Comparison of ENCODE assay signal across 18 cellular contexts in the genomic region with DNA sequence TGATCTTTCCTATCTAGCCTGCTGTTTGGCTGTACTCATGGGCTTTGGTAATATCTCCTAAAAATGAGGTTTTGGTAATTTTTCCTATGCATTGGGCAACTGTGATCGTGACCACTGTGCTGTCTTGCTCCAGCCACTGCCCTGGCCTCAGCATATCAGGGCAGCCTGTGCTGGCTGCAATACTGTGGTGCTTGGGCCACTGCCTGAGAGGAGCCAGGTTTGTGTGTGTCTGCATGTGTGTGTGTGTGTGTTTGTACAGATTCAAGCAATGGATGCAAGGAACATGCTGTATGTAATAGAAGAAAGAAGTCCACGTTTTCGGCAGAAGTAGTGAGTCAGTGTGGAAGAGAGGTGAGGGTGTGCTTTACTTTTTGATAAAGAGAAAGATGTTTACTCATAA. TPM values are rescaled to one million over a fixed set of nuclear protein-coding genes. Genes with fewer than 3 reads are reported as not detected.
DNase-seq lines count a peak whose midpoint lies in the region; ATAC-seq and TF ChIP-seq lines count a peak whose summit lies in the region.
"Had no signal": no experiment of that assay in that cellular context is flagged by ENCODE, and none has a peak within 500 bp of the region (broad histone marks: within the 10 kb centered on the region; RNA-seq: fewer than 3 reads in every experiment).

No MANE protein-coding gene starts in this region.

- no peak for TF ChIP-seq CTCF in WTC11 (IDR thresholded peaks at IDR 0.05)
- no peak for TF ChIP-seq CTCF in fibroblast of villous mesenchyme (IDR thresholded peaks at IDR 0.05; ENCODE audit: insufficient read depth, low read depth, low read length)
- TF ChIP-seq CTCF in mesothelial cell of epicardium (IDR thresholded peaks at IDR 0.05; ENCODE audit: unreplicated experiment): no peak

- H3K4me3 ChIP-seq in ACC112 (ENCODE audit: low read depth, low read length) (peak overlapping the region; percentile 30; the same call in 1 of the 2 replicates), fibroblast of villous mesenchyme (ENCODE audit: low read depth, low read length) (no peak overlapping the region)
- H3K4me3 ChIP-seq: mucosa of descending colon, skin epidermis, transverse colon had no signal

- no peaks in the 10 kb centered on the region for H3K79me2 ChIP-seq in ACC112 (ENCODE audit: control insufficient read depth, insufficient read depth, low read length, unreplicated experiment)

- no peak overlapping the region for H3K4me3 Mint-ChIP-seq in WTC11
- H3K4me3 Mint-ChIP-seq in mesothelial cell of epicardium: no peak overlapping the region
- H3K4me3 Mint-ChIP-seq in activated T-cell treated with anti-CD3 and anti-CD28 coated beads, Interleukin-2, amount 50 U/mL, for 24 hours: no peak overlapping the region
- no peak overlapping the region for H3K4me3 Mint-ChIP-seq in activated naive CD8-positive, alpha-beta T cell treated with anti-CD3 and anti-CD28 coated beads, Interleukin-2, amount 50 U/mL, for 24 hours

- DNase-seq in WTC11 (ENCODE audit: low spot score) (no peak), fibroblast of villous mesenchyme (ENCODE audit: low read depth) (peak; percentile 37), mesothelial cell of epicardium (ENCODE audit: low spot score in 2 of 2, unreplicated experiment in 2 of 2) (no peak), OCI-M2 (lab: John Stamatoyannopoulos, UW; ENCODE audit: unreplicated experiment) (no peak)
- no peak for DNase-seq in activated T-cell treated with anti-CD3 and anti-CD28 coated beads, Interleukin-2, amount 50 U/mL, for 24 hours
- no peak for DNase-seq in activated naive CD4-positive, alpha-beta T cell treated with anti-CD3 and anti-CD28 coated beads, Interleukin-2, amount 50 U/mL, for 72 hours (ENCODE audit: low spot score in 2 of 2)
- DNase-seq in activated naive CD8-positive, alpha-beta T cell treated with anti-CD3 and anti-CD28 coated beads, Interleukin-2, amount 50 U/mL, for 24 hours: no peak
- DNase-seq: activated CD4-positive, alpha-beta T cell treated with anti-CD3 and anti-CD28 coated beads, Interleukin-2, amount 50 U/mL, for 48 hours; activated naive CD4-positive, alpha-beta T cell; hippocampal formation; MM.1S; mucosa of descending colon; NCI-H2171; OCI-M1; T-helper 2 cell; transverse colon had no signal

- CTCF ChIA-PET in WTC11 (lab: Charles Lee): no interaction called here

- peak overlapping the region; percentile 93 for H3K27ac ChIP-seq in ACC112 (ENCODE audit: low read depth, low read length)
- H3K27ac ChIP-seq: skin epidermis, transverse colon had no signal

- H3K27me3 Mint-ChIP-seq in WTC11 (ENCODE audit: low read depth) (no peaks in the 10 kb centered on the region), mesothelial cell of epicardium (ENCODE audit: low read depth) (no peaks in the 10 kb centered on the region)
- H3K27me3 Mint-ChIP-seq in activated T-cell treated with anti-CD3 and anti-CD28 coated beads, Interleukin-2, amount 50 U/mL, for 24 hours: no peaks in the 10 kb centered on the region
- no peaks in the 10 kb centered on the region for H3K27me3 Mint-ChIP-seq in activated naive CD8-positive, alpha-beta T cell treated with anti-CD3 and anti-CD28 coated beads, Interleukin-2, amount 50 U/mL, for 24 hours

- no peaks in the 10 kb centered on the region for H3K27me3 ChIP-seq in ACC112 (ENCODE audit: insufficient read depth, low read length)
- H3K27me3 ChIP-seq: transverse colon had no signal

- H3K4me1 ChIP-seq in ACC112 (ENCODE audit: control insufficient read depth, insufficient read depth, low read length, unreplicated experiment): peaks cover 45% of the 10 kb centered on the region
- H3K4me1 ChIP-seq: transverse colon had no signal

- H3K36me3 ChIP-seq in ACC112 (ENCODE audit: insufficient read depth, low read length): peaks cover 19% of the 10 kb centered on the region

- H3K36me3 Mint-ChIP-seq in WTC11 (peaks cover 37% of the 10 kb centered on the region), mesothelial cell of epicardium (peaks cover 32% of the 10 kb centered on the region)
- peaks cover 66% of the 10 kb centered on the region for H3K36me3 Mint-ChIP-seq in activated T-cell treated with anti-CD3 and anti-CD28 coated beads, Interleukin-2, amount 50 U/mL, for 24 hours (ENCODE audit: low read depth)
- H3K36me3 Mint-ChIP-seq in activated naive CD4-positive, alpha-beta T cell treated with anti-CD3 and anti-CD28 coated beads, Interleukin-2, amount 50 U/mL, for 72 hours: peaks cover 8 to 9% of the 10 kb centered on the region in 2 donors
- H3K36me3 Mint-ChIP-seq in activated naive CD8-positive, alpha-beta T cell treated with anti-CD3 and anti-CD28 coated beads, Interleukin-2, amount 50 U/mL, for 24 hours (ENCODE audit: low read depth): peaks cover 32% of the 10 kb centered on the region

- H3K9me3 Mint-ChIP-seq in WTC11 (no peaks in the 10 kb centered on the region), mesothelial cell of epicardium (no peaks in the 10 kb centered on the region)
- no peaks in the 10 kb centered on the region for H3K9me3 Mint-ChIP-seq in activated T-cell treated with anti-CD3 and anti-CD28 coated beads, Interleukin-2, amount 50 U/mL, for 24 hours
- H3K9me3 Mint-ChIP-seq in activated naive CD4-positive, alpha-beta T cell treated with anti-CD3 and anti-CD28 coated beads, Interleukin-2, amount 50 U/mL, for 72 hours: no peaks in the 10 kb centered on the region
- H3K9me3 Mint-ChIP-seq in activated naive CD8-positive, alpha-beta T cell treated with anti-CD3 and anti-CD28 coated beads, Interleukin-2, amount 50 U/mL, for 24 hours: no peaks in the 10 kb centered on the region

- H3K4me1 Mint-ChIP-seq in WTC11 (no peaks in the 10 kb centered on the region), mesothelial cell of epicardium (peaks cover 8% of the 10 kb centered on the region)
- no peaks in the 10 kb centered on the region for H3K4me1 Mint-ChIP-seq in activated T-cell treated with anti-CD3 and anti-CD28 coated beads, Interleukin-2, amount 50 U/mL, for 24 hours (ENCODE audit: low read depth)
- H3K4me1 Mint-ChIP-seq in activated naive CD8-positive, alpha-beta T cell treated with anti-CD3 and anti-CD28 coated beads, Interleukin-2, amount 50 U/mL, for 24 hours: no peaks in the 10 kb centered on the region

- H2AFZ ChIP-seq in ACC112 (ENCODE audit: low read length, unreplicated experiment): no peak overlapping the region

- peak overlapping the region; percentile 57 for H3K27ac Mint-ChIP-seq in WTC11
- H3K27ac Mint-ChIP-seq in mesothelial cell of epicardium: peak overlapping the region; percentile 63
- no peak overlapping the region for H3K27ac Mint-ChIP-seq in activated T-cell treated with anti-CD3 and anti-CD28 coated beads, Interleukin-2, amount 50 U/mL, for 24 hours
- H3K27ac Mint-ChIP-seq in activated naive CD4-positive, alpha-beta T cell treated with anti-CD3 and anti-CD28 coated beads, Interleukin-2, amount 50 U/mL, for 72 hours: no peak overlapping the region
- H3K27ac Mint-ChIP-seq in activated naive CD8-positive, alpha-beta T cell treated with anti-CD3 and anti-CD28 coated beads, Interleukin-2, amount 50 U/mL, for 24 hours: no peak overlapping the region

- POLR2A ChIA-PET in WTC11 (lab: Charles Lee): no interaction called here

- no peak for ATAC-seq in WTC11
- ATAC-seq in activated naive CD4-positive, alpha-beta T cell treated with anti-CD3 and anti-CD28 coated beads, Interleukin-2, amount 50 U/mL, for 72 hours: no peak
- no peak for ATAC-seq in activated naive CD8-positive, alpha-beta T cell treated with anti-CD3 and anti-CD28 coated beads, Interleukin-2, amount 50 U/mL, for 24 hours
- ATAC-seq: mucosa of descending colon had no signal

TF ChIP-seq in WTC11, 78 proteins besides CTCF, POLR2A, EP300 and RAD21:
- TF ChIP-seq HMGA2 (CRISPR knock-in tag; IDR thresholded peaks at IDR 0.05) (no peak), FOXP1 (CRISPR knock-in tag; IDR thresholded peaks at IDR 0.05; ENCODE audit: borderline replicate concordance) (no peak)
- TF ChIP-seq, protein P1, sequence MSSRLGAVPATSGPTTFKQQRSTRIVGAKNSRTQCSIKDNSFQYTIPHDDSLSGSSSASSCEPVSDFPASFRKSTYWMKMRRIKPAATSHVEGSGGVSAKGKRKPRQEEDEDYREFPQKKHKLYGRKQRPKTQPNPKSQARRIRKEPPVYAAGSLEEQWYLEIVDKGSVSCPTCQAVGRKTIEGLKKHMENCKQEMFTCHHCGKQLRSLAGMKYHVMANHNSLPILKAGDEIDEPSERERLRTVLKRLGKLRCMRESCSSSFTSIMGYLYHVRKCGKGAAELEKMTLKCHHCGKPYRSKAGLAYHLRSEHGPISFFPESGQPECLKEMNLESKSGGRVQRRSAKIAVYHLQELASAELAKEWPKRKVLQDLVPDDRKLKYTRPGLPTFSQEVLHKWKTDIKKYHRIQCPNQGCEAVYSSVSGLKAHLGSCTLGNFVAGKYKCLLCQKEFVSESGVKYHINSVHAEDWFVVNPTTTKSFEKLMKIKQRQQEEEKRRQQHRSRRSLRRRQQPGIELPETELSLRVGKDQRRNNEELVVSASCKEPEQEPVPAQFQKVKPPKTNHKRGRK (CRISPR knock-in tag; IDR thresholded peaks at IDR 0.05; ENCODE audit: borderline replicate concordance): no peak

RNA-seq across cellular contexts. Expression of a gene that starts 13.0 kb away (rescaled TPM):
- total RNA-seq in WTC11 (2021) (27.9 to 29.9 TPM (median 29.4 TPM) in 3 replicates), fibroblast of villous mesenchyme (10.0 and 13.0 TPM in 2 replicates), mesothelial cell of epicardium (25.5 to 26.3 TPM (median 26.2 TPM) in 3 replicates)
- total RNA-seq in activated naive CD4-positive, alpha-beta T cell treated with anti-CD3 and anti-CD28 coated beads, Interleukin-2, amount 50 U/mL, for 72 hours: 10 to 100 TPM; 20.2 to 25.5 TPM

RNA-seq across cellular contexts. Expression of a gene that starts 13.4 kb away (rescaled TPM):
- total RNA-seq in WTC11 (2021) (39.6 to 42.6 TPM (median 40.8 TPM) in 3 replicates), fibroblast of villous mesenchyme (29.6 and 33.7 TPM in 2 replicates), mesothelial cell of epicardium (42.5 to 45.8 TPM (median 45.2 TPM) in 3 replicates)
- total RNA-seq in activated naive CD4-positive, alpha-beta T cell treated with anti-CD3 and anti-CD28 coated beads, Interleukin-2, amount 50 U/mL, for 72 hours: 10 to 100 TPM; 36.6 TPM

Comparison
In these comparisons a context has a peak if more than half of its experiments do, and no peak if none do; other contexts are left out.
1. H3K27ac Mint-ChIP-seq: peak in WTC11 (single experiment) and mesothelial cell of epicardium (single experiment); none in activated T-cell treated with anti-CD3 and anti-CD28 coated beads, Interleukin-2, amount 50 U/mL, for 24 hours (single experiment), activated naive CD4-positive, alpha-beta T cell treated with anti-CD3 and anti-CD28 coated beads, Interleukin-2, amount 50 U/mL, for 72 hours (0 of 2) and activated naive CD8-positive, alpha-beta T cell treated with anti-CD3 and anti-CD28 coated beads, Interleukin-2, amount 50 U/mL, for 24 hours (single experiment).